8 cellular contexts compared by ENCODE assay signal in the genomic region with DNA sequence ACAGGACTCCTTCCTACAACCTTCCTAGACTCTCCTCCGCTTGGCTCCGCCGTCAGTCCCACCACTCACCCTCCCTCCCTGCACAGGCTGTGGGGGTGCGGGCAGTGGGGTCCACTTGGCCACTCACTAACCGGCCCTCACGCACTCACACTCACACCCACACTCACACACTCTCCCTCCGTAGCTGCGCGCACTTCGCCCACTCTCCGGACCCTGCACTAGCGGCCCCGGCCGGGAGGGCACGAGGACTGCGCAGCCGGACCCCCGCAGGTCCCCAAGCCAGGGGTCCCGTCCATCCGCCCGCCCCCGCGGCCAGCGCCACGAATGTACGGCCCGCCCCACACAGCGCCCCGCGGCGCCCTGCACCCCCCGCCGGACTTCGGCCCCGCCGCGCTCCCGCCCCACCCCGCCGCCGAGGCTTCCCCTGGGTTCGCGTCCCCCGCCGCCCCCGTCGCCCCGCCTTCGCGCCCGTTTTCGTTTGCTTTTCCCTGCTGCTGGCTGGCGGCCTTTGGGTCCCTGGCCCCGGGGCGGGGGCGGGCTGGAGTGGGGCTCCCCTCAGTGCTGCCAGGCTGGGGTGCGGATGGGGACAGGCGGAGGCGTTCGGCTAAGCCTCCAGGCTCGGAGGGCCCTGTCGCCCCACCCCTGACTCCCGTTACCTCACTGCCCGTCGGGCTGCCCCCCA. TPM values are rescaled to one million over a fixed set of nuclear protein-coding genes. Genes with fewer than 3 reads are reported as not detected.
DNase-seq lines count a peak whose midpoint lies in the region; ATAC-seq and TF ChIP-seq lines count a peak whose summit lies in the region.

No MANE protein-coding gene starts in this region.

- no peaks in the 10 kb centered on the region for H3K9me2 ChIP-seq in OCI-LY7 (ENCODE audit: insufficient read depth, low read length)

- H4K20me1 ChIP-seq in OCI-LY7 (ENCODE audit: insufficient read depth, low read length): no peaks in the 10 kb centered on the region

- H2AFZ ChIP-seq in OCI-LY7 (ENCODE audit: low read length): no peak overlapping the region

- no peaks in the 10 kb centered on the region for H3K79me2 ChIP-seq in OCI-LY7 (ENCODE audit: insufficient read depth, low read depth, low read length)

- no peak overlapping the region for H3K4me2 ChIP-seq in OCI-LY7 (ENCODE audit: low read length)

- peak overlapping the region; percentile 55 for H3K4me3 Mint-ChIP-seq in activated CD4-positive, alpha-beta memory T cell treated with anti-CD3 and anti-CD28 coated beads for 36 hours

- intact Hi-C loops in activated CD4-positive, alpha-beta memory T cell treated with anti-CD3 and anti-CD28 coated beads for 36 hours (cut with micrococcal nuclease): no loop called here
- intact Hi-C loops in OCI-LY7 (cut with micrococcal nuclease; ENCODE audit: unreplicated experiment): loop anchor here (5.0 kb wide), 2 partner anchors 57 to 107 kb away; no protein-coding TSS in a partner anchor

- H3K9me3 Mint-ChIP-seq in activated CD4-positive, alpha-beta memory T cell treated with anti-CD3 and anti-CD28 coated beads for 36 hours: no peaks in the 10 kb centered on the region

- H3K36me3 Mint-ChIP-seq in activated CD4-positive, alpha-beta memory T cell treated with anti-CD3 and anti-CD28 coated beads for 36 hours: no peaks in the 10 kb centered on the region

- peaks cover 20% of the 10 kb centered on the region for H3K4me1 ChIP-seq in OCI-LY7 (ENCODE audit: insufficient read depth, low read length, poor library complexity, severe bottlenecking)

- peaks cover 11% of the 10 kb centered on the region for H3K4me1 Mint-ChIP-seq in activated CD4-positive, alpha-beta memory T cell treated with anti-CD3 and anti-CD28 coated beads for 36 hours (ENCODE audit: low read depth)

- peaks cover 20% of the 10 kb centered on the region for H3K27me3 Mint-ChIP-seq in activated CD4-positive, alpha-beta memory T cell treated with anti-CD3 and anti-CD28 coated beads for 36 hours

- TF ChIP-seq CTCF in GM13977 (IDR thresholded peaks at IDR 0.05; ENCODE audit: extremely low read depth, insufficient read depth, missing control alignments) (no peak), fibroblast of pulmonary artery (IDR thresholded peaks at IDR 0.05; ENCODE audit: low read length, missing control alignments) (no peak), OCI-LY7 (conservative IDR thresholded peaks at IDR 0.05; ENCODE audit: low read length) (no peak)

- H3K36me3 ChIP-seq in OCI-LY7 (ENCODE audit: insufficient read depth, low read length): no peaks in the 10 kb centered on the region

- ATAC-seq in HG03460 (IDR thresholded peaks at IDR 0.05; ENCODE audit: unreplicated experiment) (no peak), GM19351 (IDR thresholded peaks at IDR 0.05; ENCODE audit: unreplicated experiment) (no peak), HG03520 (IDR thresholded peaks at IDR 0.05; ENCODE audit: unreplicated experiment) (no peak)

- no peaks in the 10 kb centered on the region for H3K9me3 ChIP-seq in OCI-LY7 (ENCODE audit: low read length)

- H3K27ac Mint-ChIP-seq in activated CD4-positive, alpha-beta memory T cell treated with anti-CD3 and anti-CD28 coated beads for 36 hours: no peak overlapping the region

- POLR2A ChIA-PET in activated CD4-positive, alpha-beta memory T cell treated with anti-CD3 and anti-CD28 coated beads for 36 hours (lab: Charles Lee): no interaction called here
- POLR2A ChIA-PET in OCI-LY7 (lab: Charles Lee): no interaction called here

- CTCF ChIA-PET in activated CD4-positive, alpha-beta memory T cell treated with anti-CD3 and anti-CD28 coated beads for 36 hours (lab: Charles Lee): interaction anchor here (0.9 to 1.4 kb wide), 3 partner anchors 14 to 123 kb away, joined by 3 to 4 read pairs (median 4); partner anchors contain the start of gene CRIP3
- CTCF ChIA-PET in OCI-LY7 (lab: Charles Lee; ENCODE audit: unreplicated experiment): no interaction called here

- in situ Hi-C loops in GM13977 (cut with MboI; ENCODE audit: low pct_unique_long_range_greater_than_20kb, low sequenced_read_pairs, unreplicated experiment): no loop called here

- DNase-seq in GM13977 (ENCODE audit: low spot score) (peak; percentile 76), fibroblast of pulmonary artery (ENCODE audit: low read depth) (no peak), OCI-LY7 (ENCODE audit: low spot score) (no peak)
- DNase-seq in activated CD4-positive, alpha-beta memory T cell treated with anti-CD3 and anti-CD28 coated beads for 36 hours: peak; percentile 35

- peak overlapping the region; percentile 17 for H3K4me3 ChIP-seq in fibroblast of pulmonary artery (replicated peaks; ENCODE audit: low read depth, low read length)
- H3K4me3 ChIP-seq in skin epidermis: peak overlapping the region; percentile 15 to 44 (median 32)
- no peak overlapping the region for H3K4me3 ChIP-seq in OCI-LY7 (ENCODE audit: low read depth, low read length, poor library complexity, severe bottlenecking)

- H3K27ac ChIP-seq in skin epidermis: peak overlapping the region in 1 of 21 experiments; percentile 20
- H3K27ac ChIP-seq in OCI-LY7 (ENCODE audit: low read depth, low read length, poor library complexity, severe bottlenecking): no peak overlapping the region

- BruUV-seq in OCI-LY7 (replicated peaks; lab: Mats Ljungman, UMichigan): no TSS peak

RNA-seq across cellular contexts. Expression of gene SLC22A7, which starts 23.0 kb away (rescaled TPM):
- total RNA-seq in activated CD4-positive, alpha-beta memory T cell treated with anti-CD3 and anti-CD28 coated beads for 36 hours: not detected
- total RNA-seq in OCI-LY7 (2014; rRNA removed; shearing (Covaris generic)): not detected in 2 replicates
- not detected in 2 replicates for total RNA-seq in OCI-LY7 (2022)

RNA-seq across cellular contexts. Expression of gene TTBK1, which starts 31.8 kb away (rescaled TPM):
- under 1 TPM; 0.31 to 0.34 TPM for total RNA-seq in activated CD4-positive, alpha-beta memory T cell treated with anti-CD3 and anti-CD28 coated beads for 36 hours
- total RNA-seq in OCI-LY7 (2014; rRNA removed; shearing (Covaris generic)): 0.05 and 0.35 TPM in 2 replicates
- 1.5 and 1.7 TPM in 2 replicates for total RNA-seq in OCI-LY7 (2022)

RNA-seq across cellular contexts. Expression of gene CRIP3, which starts 33.6 kb away (rescaled TPM):
- total RNA-seq in activated CD4-positive, alpha-beta memory T cell treated with anti-CD3 and anti-CD28 coated beads for 36 hours: 1 to 10 TPM; 2.0 to 2.9 TPM
- 2.7 and 2.9 TPM in 2 replicates for total RNA-seq in OCI-LY7 (2014; rRNA removed; shearing (Covaris generic))
- total RNA-seq in OCI-LY7 (2022): 1.7 TPM in 1 of 2 replicates, not detected in the other

RNA-seq across cellular contexts. Expression of gene DNPH1, which starts 45.8 kb away (rescaled TPM):
- 10 to 100 TPM; 57.5 to 57.9 TPM for total RNA-seq in activated CD4-positive, alpha-beta memory T cell treated with anti-CD3 and anti-CD28 coated beads for 36 hours
- 111 and 126 TPM in 2 replicates for total RNA-seq in OCI-LY7 (2014; rRNA removed; shearing (Covaris generic))
- total RNA-seq in OCI-LY7 (2022): 58.7 and 65.5 TPM in 2 replicates

Comparison
In these comparisons a context has a peak if more than half of its experiments do, and no peak if none do; other contexts are left out.
1. DNase-seq: peak in GM13977 (single experiment) and activated CD4-positive, alpha-beta memory T cell treated with anti-CD3 and anti-CD28 coated beads for 36 hours (single experiment); none in fibroblast of pulmonary artery (single experiment) and OCI-LY7 (single experiment).